Comparison of ENCODE assay signal across 1 cellular context in the genomic region with DNA sequence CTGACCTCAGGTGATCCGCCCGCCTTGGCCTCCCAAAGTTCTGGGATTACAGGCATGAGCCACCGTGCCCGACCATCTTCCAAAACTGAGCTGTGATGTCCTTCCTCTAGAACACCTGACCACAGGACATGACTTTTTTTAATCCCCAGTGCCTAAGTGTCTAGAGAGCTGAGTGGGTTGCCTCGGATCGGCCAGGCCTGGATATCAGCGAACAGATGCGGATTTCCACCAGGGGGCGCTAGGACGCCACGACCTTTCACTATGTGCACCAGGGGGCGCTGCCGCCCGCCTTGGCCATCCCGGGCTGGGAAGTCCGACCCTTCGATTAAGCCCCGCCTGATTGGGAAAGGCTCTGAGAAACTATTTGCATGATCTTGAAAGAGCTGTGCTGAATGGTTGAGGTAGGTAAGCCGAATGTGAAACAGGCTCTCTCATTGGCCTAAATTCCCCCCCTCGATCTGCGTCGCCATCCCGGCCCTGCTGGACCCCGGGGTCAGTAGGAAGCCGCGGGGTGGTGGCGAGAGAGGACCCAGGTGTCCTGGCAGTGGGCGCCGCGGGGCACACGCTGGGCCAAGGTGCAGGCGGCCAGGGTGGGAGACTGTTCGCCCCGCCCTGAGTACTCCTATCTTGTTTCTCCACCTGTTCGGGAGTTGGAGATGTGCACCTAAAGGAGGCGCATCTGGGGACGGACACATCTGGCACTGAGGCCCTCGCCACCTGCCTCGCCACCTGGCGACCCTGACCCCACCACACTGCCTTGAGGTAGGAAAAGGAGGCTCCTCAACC.
TF ChIP-seq lines count a peak whose summit lies in the region.

A gene with protein sequence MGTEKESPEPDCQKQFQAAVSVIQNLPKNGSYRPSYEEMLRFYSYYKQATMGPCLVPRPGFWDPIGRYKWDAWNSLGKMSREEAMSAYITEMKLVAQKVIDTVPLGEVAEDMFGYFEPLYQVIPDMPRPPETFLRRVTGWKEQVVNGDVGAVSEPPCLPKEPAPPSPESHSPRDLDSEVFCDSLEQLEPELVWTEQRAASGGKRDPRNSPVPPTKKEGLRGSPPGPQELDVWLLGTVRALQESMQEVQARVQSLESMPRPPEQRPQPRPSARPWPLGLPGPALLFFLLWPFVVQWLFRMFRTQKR (plus strand): TSS at position 496 of the 786 bp plus-strand sequence. CDS start 458 bp downstream, outside the sequence.

TF ChIP-seq in GM12878, 131 proteins besides CTCF, POLR2A, EP300 and RAD21 (continued from another document and continues in another):
- TF ChIP-seq, protein P1, sequence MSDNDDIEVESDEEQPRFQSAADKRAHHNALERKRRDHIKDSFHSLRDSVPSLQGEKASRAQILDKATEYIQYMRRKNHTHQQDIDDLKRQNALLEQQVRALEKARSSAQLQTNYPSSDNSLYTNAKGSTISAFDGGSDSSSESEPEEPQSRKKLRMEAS (IDR thresholded peaks at IDR 0.05; ENCODE audit: low read depth, low read length), result no peak
- TF ChIP-seq, protein P2, sequence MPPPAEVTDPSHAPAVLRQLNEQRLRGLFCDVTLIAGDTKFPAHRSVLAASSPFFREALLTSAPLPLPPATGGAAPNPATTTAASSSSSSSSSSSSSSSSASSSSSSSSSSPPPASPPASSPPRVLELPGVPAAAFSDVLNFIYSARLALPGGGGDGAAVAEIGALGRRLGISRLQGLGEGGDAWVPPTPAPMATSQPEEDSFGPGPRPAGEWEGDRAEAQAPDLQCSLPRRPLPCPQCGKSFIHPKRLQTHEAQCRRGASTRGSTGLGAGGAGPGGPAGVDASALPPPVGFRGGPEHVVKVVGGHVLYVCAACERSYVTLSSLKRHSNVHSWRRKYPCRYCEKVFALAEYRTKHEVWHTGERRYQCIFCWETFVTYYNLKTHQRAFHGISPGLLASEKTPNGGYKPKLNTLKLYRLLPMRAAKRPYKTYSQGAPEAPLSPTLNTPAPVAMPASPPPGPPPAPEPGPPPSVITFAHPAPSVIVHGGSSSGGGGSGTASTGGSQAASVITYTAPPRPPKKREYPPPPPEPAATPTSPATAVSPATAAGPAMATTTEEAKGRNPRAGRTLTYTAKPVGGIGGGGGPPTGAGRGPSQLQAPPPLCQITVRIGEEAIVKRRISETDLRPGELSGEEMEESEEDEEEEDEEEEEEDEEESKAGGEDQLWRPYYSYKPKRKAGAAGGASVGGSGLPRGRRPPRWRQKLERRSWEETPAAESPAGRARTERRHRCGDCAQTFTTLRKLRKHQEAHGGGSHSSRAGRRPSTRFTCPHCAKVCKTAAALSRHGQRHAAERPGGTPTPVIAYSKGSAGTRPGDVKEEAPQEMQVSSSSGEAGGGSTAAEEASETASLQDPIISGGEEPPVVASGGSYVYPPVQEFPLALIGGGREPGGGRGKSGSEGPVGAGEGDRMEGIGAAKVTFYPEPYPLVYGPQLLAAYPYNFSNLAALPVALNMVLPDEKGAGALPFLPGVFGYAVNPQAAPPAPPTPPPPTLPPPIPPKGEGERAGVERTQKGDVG (CRISPR knock-in tag; IDR thresholded peaks at IDR 0.05), result no peak
- TF ChIP-seq, protein P3, sequence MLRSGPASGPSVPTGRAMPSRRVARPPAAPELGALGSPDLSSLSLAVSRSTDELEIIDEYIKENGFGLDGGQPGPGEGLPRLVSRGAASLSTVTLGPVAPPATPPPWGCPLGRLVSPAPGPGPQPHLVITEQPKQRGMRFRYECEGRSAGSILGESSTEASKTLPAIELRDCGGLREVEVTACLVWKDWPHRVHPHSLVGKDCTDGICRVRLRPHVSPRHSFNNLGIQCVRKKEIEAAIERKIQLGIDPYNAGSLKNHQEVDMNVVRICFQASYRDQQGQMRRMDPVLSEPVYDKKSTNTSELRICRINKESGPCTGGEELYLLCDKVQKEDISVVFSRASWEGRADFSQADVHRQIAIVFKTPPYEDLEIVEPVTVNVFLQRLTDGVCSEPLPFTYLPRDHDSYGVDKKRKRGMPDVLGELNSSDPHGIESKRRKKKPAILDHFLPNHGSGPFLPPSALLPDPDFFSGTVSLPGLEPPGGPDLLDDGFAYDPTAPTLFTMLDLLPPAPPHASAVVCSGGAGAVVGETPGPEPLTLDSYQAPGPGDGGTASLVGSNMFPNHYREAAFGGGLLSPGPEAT (IDR thresholded peaks at IDR 0.05; ENCODE audit: low read depth), result peak; percentile 61; the same call in 1 of the 2 replicates
- 0 out of 2 replicates have a peak, but pooled peaks have one; percentile 16 for TF ChIP-seq NR2C1 (IDR thresholded peaks at IDR 0.05)
- TF ChIP-seq HDAC2 (IDR thresholded peaks at IDR 0.05), result no peak
- no peak for TF ChIP-seq SIX5 (IDR thresholded peaks at IDR 0.05; ENCODE audit: low read depth, low read length, severe bottlenecking)
- TF ChIP-seq POLR2AphosphoS2 (IDR thresholded peaks at IDR 0.05; ENCODE audit: low read depth, low read length), result 0 out of 2 replicates have a peak, but pooled peaks have one; percentile 51
- TF ChIP-seq ASH2L (IDR thresholded peaks at IDR 0.05; ENCODE audit: borderline replicate concordance, low read depth), result no peak
- TF ChIP-seq, protein P4, sequence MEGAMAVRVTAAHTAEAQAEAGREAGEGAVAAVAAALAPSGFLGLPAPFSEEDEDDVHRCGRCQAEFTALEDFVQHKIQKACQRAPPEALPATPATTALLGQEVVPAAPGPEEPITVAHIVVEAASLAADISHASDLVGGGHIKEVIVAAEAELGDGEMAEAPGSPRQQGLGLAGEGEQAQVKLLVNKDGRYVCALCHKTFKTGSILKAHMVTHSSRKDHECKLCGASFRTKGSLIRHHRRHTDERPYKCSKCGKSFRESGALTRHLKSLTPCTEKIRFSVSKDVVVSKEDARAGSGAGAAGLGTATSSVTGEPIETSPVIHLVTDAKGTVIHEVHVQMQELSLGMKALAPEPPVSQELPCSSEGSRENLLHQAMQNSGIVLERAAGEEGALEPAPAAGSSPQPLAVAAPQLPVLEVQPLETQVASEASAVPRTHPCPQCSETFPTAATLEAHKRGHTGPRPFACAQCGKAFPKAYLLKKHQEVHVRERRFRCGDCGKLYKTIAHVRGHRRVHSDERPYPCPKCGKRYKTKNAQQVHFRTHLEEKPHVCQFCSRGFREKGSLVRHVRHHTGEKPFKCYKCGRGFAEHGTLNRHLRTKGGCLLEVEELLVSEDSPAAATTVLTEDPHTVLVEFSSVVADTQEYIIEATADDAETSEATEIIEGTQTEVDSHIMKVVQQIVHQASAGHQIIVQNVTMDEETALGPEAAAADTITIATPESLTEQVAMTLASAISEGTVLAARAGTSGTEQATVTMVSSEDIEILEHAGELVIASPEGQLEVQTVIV (IDR thresholded peaks at IDR 0.05; ENCODE audit: borderline replicate concordance, partially characterized antibody), result no peak
- no peak for TF ChIP-seq NFIC (IDR thresholded peaks at IDR 0.05; ENCODE audit: low read depth, low read length)
- TF ChIP-seq, protein P5, sequence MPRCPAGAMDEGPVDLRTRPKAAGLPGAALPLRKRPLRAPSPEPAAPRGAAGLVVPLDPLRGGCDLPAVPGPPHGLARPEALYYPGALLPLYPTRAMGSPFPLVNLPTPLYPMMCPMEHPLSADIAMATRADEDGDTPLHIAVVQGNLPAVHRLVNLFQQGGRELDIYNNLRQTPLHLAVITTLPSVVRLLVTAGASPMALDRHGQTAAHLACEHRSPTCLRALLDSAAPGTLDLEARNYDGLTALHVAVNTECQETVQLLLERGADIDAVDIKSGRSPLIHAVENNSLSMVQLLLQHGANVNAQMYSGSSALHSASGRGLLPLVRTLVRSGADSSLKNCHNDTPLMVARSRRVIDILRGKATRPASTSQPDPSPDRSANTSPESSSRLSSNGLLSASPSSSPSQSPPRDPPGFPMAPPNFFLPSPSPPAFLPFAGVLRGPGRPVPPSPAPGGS (IDR thresholded peaks at IDR 0.05; ENCODE audit: borderline replicate concordance, insufficient read depth, low read depth, low read length, poor library complexity, severe bottlenecking), result peak; percentile 9
- peak; percentile 69 for TF ChIP-seq ZNF207 (IDR thresholded peaks at IDR 0.05; ENCODE audit: borderline replicate concordance)
- no peak for TF ChIP-seq SUPT20H (IDR thresholded peaks at IDR 0.05; ENCODE audit: borderline replicate concordance, control insufficient read depth, low read depth, low read length)
- peak; percentile 86 for TF ChIP-seq YY1 (IDR thresholded peaks at IDR 0.05; ENCODE audit: low read depth, low read length)
- TF ChIP-seq TCF12 (IDR thresholded peaks at IDR 0.05; ENCODE audit: low read depth, low read length), result peak; percentile 27; the same call in 1 of the 2 replicates
- TF ChIP-seq CBX5 (IDR thresholded peaks at IDR 0.05; ENCODE audit: low read depth), result no peak
- TF ChIP-seq MYB (IDR thresholded peaks at IDR 0.05; ENCODE audit: borderline replicate concordance, low read depth, low read length), result no peak
- TF ChIP-seq, protein P6, sequence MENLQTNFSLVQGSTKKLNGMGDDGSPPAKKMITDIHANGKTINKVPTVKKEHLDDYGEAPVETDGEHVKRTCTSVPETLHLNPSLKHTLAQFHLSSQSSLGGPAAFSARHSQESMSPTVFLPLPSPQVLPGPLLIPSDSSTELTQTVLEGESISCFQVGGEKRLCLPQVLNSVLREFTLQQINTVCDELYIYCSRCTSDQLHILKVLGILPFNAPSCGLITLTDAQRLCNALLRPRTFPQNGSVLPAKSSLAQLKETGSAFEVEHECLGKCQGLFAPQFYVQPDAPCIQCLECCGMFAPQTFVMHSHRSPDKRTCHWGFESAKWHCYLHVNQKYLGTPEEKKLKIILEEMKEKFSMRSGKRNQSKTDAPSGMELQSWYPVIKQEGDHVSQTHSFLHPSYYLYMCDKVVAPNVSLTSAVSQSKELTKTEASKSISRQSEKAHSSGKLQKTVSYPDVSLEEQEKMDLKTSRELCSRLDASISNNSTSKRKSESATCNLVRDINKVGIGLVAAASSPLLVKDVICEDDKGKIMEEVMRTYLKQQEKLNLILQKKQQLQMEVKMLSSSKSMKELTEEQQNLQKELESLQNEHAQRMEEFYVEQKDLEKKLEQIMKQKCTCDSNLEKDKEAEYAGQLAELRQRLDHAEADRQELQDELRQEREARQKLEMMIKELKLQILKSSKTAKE (IDR thresholded peaks at IDR 0.05; ENCODE audit: low read depth, poor library complexity, severe bottlenecking), result peak; percentile 76
- TF ChIP-seq, protein P7, sequence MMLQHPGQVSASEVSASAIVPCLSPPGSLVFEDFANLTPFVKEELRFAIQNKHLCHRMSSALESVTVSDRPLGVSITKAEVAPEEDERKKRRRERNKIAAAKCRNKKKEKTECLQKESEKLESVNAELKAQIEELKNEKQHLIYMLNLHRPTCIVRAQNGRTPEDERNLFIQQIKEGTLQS (IDR thresholded peaks at IDR 0.05; ENCODE audit: borderline replicate concordance, extremely low read depth, low read depth, low read length), result peak; percentile 81; the same call in 1 of the 2 replicates
- no peak for TF ChIP-seq CEBPB (IDR thresholded peaks at IDR 0.05; ENCODE audit: borderline replicate concordance in 1 of 2, low read depth in 2 of 2, low read length in 2 of 2)
- TF ChIP-seq MXI1 (IDR thresholded peaks at IDR 0.05; ENCODE audit: low read depth, low read length), result peak; percentile 68
- TF ChIP-seq, protein P8, sequence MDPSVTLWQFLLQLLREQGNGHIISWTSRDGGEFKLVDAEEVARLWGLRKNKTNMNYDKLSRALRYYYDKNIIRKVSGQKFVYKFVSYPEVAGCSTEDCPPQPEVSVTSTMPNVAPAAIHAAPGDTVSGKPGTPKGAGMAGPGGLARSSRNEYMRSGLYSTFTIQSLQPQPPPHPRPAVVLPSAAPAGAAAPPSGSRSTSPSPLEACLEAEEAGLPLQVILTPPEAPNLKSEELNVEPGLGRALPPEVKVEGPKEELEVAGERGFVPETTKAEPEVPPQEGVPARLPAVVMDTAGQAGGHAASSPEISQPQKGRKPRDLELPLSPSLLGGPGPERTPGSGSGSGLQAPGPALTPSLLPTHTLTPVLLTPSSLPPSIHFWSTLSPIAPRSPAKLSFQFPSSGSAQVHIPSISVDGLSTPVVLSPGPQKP (IDR thresholded peaks at IDR 0.05; ENCODE audit: low read depth, low read length), result no peak
- TF ChIP-seq, protein P9, sequence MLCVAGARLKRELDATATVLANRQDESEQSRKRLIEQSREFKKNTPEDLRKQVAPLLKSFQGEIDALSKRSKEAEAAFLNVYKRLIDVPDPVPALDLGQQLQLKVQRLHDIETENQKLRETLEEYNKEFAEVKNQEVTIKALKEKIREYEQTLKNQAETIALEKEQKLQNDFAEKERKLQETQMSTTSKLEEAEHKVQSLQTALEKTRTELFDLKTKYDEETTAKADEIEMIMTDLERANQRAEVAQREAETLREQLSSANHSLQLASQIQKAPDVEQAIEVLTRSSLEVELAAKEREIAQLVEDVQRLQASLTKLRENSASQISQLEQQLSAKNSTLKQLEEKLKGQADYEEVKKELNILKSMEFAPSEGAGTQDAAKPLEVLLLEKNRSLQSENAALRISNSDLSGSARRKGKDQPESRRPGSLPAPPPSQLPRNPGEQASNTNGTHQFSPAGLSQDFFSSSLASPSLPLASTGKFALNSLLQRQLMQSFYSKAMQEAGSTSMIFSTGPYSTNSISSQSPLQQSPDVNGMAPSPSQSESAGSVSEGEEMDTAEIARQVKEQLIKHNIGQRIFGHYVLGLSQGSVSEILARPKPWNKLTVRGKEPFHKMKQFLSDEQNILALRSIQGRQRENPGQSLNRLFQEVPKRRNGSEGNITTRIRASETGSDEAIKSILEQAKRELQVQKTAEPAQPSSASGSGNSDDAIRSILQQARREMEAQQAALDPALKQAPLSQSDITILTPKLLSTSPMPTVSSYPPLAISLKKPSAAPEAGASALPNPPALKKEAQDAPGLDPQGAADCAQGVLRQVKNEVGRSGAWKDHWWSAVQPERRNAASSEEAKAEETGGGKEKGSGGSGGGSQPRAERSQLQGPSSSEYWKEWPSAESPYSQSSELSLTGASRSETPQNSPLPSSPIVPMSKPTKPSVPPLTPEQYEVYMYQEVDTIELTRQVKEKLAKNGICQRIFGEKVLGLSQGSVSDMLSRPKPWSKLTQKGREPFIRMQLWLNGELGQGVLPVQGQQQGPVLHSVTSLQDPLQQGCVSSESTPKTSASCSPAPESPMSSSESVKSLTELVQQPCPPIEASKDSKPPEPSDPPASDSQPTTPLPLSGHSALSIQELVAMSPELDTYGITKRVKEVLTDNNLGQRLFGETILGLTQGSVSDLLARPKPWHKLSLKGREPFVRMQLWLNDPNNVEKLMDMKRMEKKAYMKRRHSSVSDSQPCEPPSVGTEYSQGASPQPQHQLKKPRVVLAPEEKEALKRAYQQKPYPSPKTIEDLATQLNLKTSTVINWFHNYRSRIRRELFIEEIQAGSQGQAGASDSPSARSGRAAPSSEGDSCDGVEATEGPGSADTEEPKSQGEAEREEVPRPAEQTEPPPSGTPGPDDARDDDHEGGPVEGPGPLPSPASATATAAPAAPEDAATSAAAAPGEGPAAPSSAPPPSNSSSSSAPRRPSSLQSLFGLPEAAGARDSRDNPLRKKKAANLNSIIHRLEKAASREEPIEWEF (IDR thresholded peaks at IDR 0.05; ENCODE audit: insufficient replicate concordance, low read depth, low read length), result peak; percentile 54
- TF ChIP-seq KAT2A (conservative IDR thresholded peaks at IDR 0.05; ENCODE audit: control insufficient read depth, low read depth, low read length), result no peak
- TF ChIP-seq HDAC6 (IDR thresholded peaks at IDR 0.05; ENCODE audit: unreplicated experiment), result no peak
- TF ChIP-seq IRF4 (IDR thresholded peaks at IDR 0.05; ENCODE audit: low read depth, low read length), result 0 out of 2 replicates have a peak, but pooled peaks have one; percentile 39
- TF ChIP-seq BACH1 (IDR thresholded peaks at IDR 0.05; ENCODE audit: borderline replicate concordance), result no peak
- TF ChIP-seq KDM1A (IDR thresholded peaks at IDR 0.05; ENCODE audit: borderline replicate concordance), result no peak
- TF ChIP-seq ZNF217 (IDR thresholded peaks at IDR 0.05), result no peak
- no peak for TF ChIP-seq RBBP5 (conservative IDR thresholded peaks at IDR 0.05)
